ENCODE assay signal across 24 cellular contexts in the genomic region with DNA sequence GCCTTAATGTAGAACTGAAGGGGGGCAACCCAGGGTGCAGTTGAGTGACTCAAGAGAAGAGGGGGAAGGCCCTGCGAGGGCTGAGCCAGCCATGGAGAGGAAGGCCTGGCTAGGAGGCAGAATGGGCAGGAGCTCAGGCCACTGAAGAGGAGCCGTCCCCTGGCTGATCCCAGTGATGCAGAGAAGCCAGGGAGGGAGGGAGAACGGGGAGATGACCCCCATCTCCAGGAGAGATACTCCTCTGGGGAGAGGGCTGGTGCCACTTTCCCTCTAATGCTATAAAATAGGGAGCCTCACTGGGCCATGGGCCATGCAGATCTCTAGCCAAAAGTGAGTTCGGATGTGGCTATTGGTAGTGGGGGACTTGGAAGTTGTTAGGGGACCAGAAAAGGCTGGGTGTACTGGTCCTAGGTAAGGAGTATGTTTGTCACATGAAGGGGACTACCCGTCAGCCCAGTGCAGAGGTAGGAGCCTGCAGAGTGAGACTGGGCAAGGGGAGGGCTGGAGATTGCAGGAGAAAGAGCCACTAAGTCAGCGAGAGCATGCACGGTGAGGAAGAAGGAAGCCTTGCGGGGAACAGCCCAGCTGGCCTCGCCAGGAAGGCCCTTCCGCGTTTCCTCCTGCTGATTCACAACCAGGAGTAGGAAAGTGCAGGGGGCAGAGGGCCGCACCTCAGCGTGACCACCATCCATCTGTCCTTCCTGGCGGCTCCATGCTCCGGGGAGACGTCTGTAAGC.
"Had no signal": no experiment of that assay in that cellular context is flagged by ENCODE, and none has a peak within 500 bp of the region (broad histone marks: within the 10 kb centered on the region; RNA-seq: fewer than 3 reads in every experiment).

No MANE protein-coding gene starts in this region.

- H3K4me3 ChIP-seq: coronary artery, dorsolateral prefrontal cortex, gastroesophageal sphincter, heart left ventricle, hepatocyte, left ventricle myocardium inferior, lower lobe of right lung, mucosa of descending colon had no signal

- H3K36me3 Mint-ChIP-seq: mesothelial cell of epicardium, naive B cell had no signal

- H3K36me3 ChIP-seq: gastroesophageal sphincter, heart left ventricle, left ventricle myocardium inferior, lower lobe of right lung had no signal

- H3K4me2 ChIP-seq: hepatocyte had no signal

- H3K4me1 Mint-ChIP-seq: naive B cell had no signal

- H3K27ac ChIP-seq: coronary artery, dorsolateral prefrontal cortex, epithelial cell of prostate, foreskin keratinocyte, gastroesophageal sphincter, heart left ventricle, hepatocyte, left ventricle myocardium inferior, lower lobe of right lung had no signal

- H3K27me3 Mint-ChIP-seq: naive B cell had no signal

- H3K4me3 Mint-ChIP-seq: mesothelial cell of epicardium, naive B cell had no signal

- H2AFZ ChIP-seq: hepatocyte had no signal

- H3K9me3 ChIP-seq: gastroesophageal sphincter, heart left ventricle, left ventricle myocardium inferior, lower lobe of right lung, mucosa of descending colon had no signal

- H3K4me1 ChIP-seq: foreskin keratinocyte, gastroesophageal sphincter, heart left ventricle, left ventricle myocardium inferior, lower lobe of right lung had no signal

- H3K27me3 ChIP-seq: foreskin keratinocyte, hepatocyte had no signal

- DNase-seq: cerebellar nuclear complex; dermis blood vessel endothelial cell; dorsolateral prefrontal cortex; effector CD4-positive, alpha-beta T cell; effector memory CD4-positive, alpha-beta T cell; erythroblast; foreskin keratinocyte; heart left ventricle; hypothalamus; kidney; kidney glomerular epithelial cell; left colon; left ventricle myocardium inferior; lower lobe of right lung; mesenchymal stem cell; mucosa of descending colon; naive B cell had no signal

- ATAC-seq: esophagus mucosa, foreskin keratinocyte, gastroesophageal sphincter, heart left ventricle, left colon, left lobe of liver, lower lobe of right lung, mucosa of descending colon had no signal

- H3K27ac Mint-ChIP-seq: mesothelial cell of epicardium had no signal

- H3K9me3 Mint-ChIP-seq: mesothelial cell of epicardium had no signal
